In the genomic region with DNA sequence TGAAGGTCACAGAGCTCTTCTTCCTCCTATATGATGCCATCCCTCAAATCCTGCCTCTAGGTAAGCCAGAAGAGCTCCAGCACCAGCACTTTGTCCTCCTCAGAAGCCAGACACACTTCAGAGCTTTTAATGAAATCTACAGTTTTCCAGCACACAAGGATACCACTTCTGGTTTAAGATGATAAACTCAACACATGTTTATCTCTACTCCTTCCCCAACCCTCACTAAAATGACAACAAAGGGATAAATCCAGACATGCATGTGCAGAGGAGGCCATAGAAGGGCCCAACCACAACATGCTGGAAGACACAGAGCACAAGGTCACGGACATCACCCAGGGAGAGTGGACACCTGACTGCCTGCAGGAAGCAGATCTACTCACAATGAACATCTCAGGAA, we compare ENCODE assay signal across 21 cellular contexts.
"Had no signal": no experiment of that assay in that cellular context is flagged by ENCODE, and none has a peak within 500 bp of the region (broad histone marks: within the 10 kb centered on the region; RNA-seq: fewer than 3 reads in every experiment).

No MANE protein-coding gene starts in this region.

- ATAC-seq: activated CD8-positive, alpha-beta memory T cell treated with anti-CD3 and anti-CD28 coated beads, Interleukin-2, amount 10 ng/mL, durations not matched to agents 7 days and 5 days; Right ventricle myocardium inferior had no signal

- H3K9ac ChIP-seq: SK-N-SH had no signal

- H3K9me3 ChIP-seq: breast epithelium, SJCRH30, SK-N-SH had no signal

- H3K4me1 ChIP-seq: breast epithelium had no signal

- H3K27ac ChIP-seq: breast epithelium, PC-9, SJCRH30 had no signal

- DNase-seq: activated B cell treated with CpG ODN at 0.5 μM for 24 hours; activated CD4-positive, alpha-beta T cell treated with anti-CD3 and anti-CD28 coated beads for 1 hour; activated CD4-positive, alpha-beta T cell treated with anti-CD3 and anti-CD28 coated beads, Interleukin-2, amount 10 ng/mL, durations not matched to agents 24 days and 14 days; activated CD4-positive, alpha-beta T cell treated with anti-CD3 and anti-CD28 coated beads, Interleukin-2, amount 50 U/mL, for 48 hours; activated CD8-positive, alpha-beta memory T cell treated with anti-CD3 and anti-CD28 coated beads, Interleukin-2, amount 10 ng/mL, durations not matched to agents 7 days and 5 days; activated effector memory CD4-positive, alpha-beta T cell treated with Interleukin-2 at 50 U/mL for 16 hours; activated naive CD4-positive, alpha-beta T cell; activated T-cell treated with anti-CD3 and anti-CD28 coated beads, Interleukin-2, amount 50 U/mL, for 24 hours; NCI-H1105 treated with DMSO at 0.1 percent for 48 hours; NCI-H1436 treated with DMSO at 0.1 percent for 48 hours; NCI-H187; NCI-H2081; NCI-H510A treated with DMSO at 0.1 percent for 48 hours; NCI-H69; PC-9; RPMI8226; SJCRH30; SK-N-SH; T-helper 1 cell had no signal

- H3K4me3 ChIP-seq: breast epithelium, PC-9, SJCRH30 had no signal

- H3K36me3 ChIP-seq: breast epithelium, SJCRH30 had no signal
